19 cellular contexts compared by ENCODE assay signal in the genomic region with DNA sequence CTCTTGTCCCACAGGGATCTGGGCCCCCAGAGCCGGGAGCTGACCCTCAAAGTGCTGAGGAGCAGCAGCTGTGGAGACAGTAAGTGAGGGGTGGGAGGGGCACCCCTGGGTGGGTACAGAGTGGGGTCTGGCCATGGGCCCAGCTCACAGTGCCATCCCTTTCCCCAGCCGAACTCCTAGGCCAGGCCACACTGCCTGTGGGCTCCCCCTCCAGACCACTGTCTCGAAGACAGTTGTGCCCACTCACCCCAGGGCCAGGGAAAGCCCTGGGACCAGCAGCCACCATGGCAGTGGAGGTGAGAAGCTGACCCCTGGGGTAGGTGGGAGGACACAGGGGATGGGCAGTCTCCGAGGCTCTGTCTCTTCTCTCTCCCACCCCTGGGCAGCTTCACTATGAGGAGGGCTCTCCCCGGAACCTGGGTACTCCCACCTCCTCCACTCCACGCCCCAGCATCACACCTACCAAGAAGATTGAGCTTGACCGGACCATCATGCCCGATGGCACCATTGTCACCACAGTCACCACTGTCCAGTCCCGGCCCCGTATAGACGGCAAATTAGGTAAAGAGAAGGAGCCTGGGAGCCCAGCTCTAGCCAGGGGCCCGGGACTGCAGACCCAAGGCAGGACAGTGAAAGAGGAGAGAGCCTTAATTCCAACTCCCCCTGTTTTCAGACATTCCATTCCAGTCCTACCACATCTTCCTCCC. TPM values are rescaled to one million over a fixed set of nuclear protein-coding genes. Genes with fewer than 3 reads are reported as not detected.
DNase-seq lines count a peak whose midpoint lies in the region; ATAC-seq lines count a peak whose summit lies in the region.
"Had no signal": no experiment of that assay in that cellular context is flagged by ENCODE, and none has a peak within 500 bp of the region (broad histone marks: within the 10 kb centered on the region; RNA-seq: fewer than 3 reads in every experiment).

No MANE protein-coding gene starts in this region.

- peaks cover 48% of the 10 kb centered on the region for H3K4me1 Mint-ChIP-seq in activated CD4-positive, alpha-beta memory T cell treated with anti-CD3 and anti-CD28 coated beads for 36 hours (ENCODE audit: low read depth)
- peaks cover 47% of the 10 kb centered on the region for H3K4me1 Mint-ChIP-seq in activated CD4-positive, alpha-beta memory T cell treated with anti-CD3 and anti-CD28 coated beads, Interleukin-2, amount 10 ng/mL, durations not matched to agents 7 days and 5 days
- peaks cover 41% of the 10 kb centered on the region for H3K4me1 Mint-ChIP-seq in central memory CD8-positive, alpha-beta T cell
- H3K4me1 Mint-ChIP-seq in stimulated activated effector memory CD8-positive, alpha-beta T cell treated with anti-CD3 and anti-CD28 coated beads, Interleukin-12 subunit alpha, Interleukin-12 subunit beta, amount 100 ng/mL, for 72 hours: peaks cover 39% of the 10 kb centered on the region

- H3K4me3 Mint-ChIP-seq in activated CD4-positive, alpha-beta memory T cell treated with anti-CD3 and anti-CD28 coated beads for 36 hours: no peak overlapping the region
- no peak overlapping the region for H3K4me3 Mint-ChIP-seq in activated CD4-positive, alpha-beta memory T cell treated with anti-CD3 and anti-CD28 coated beads, Interleukin-2, amount 10 ng/mL, durations not matched to agents 7 days and 5 days
- no peak overlapping the region for H3K4me3 Mint-ChIP-seq in central memory CD8-positive, alpha-beta T cell
- H3K4me3 Mint-ChIP-seq in stimulated activated effector memory CD8-positive, alpha-beta T cell treated with anti-CD3 and anti-CD28 coated beads, Interleukin-12 subunit alpha, Interleukin-12 subunit beta, amount 100 ng/mL, for 72 hours: no peak overlapping the region
- H3K4me3 Mint-ChIP-seq: CD8-positive, alpha-beta T cell had no signal

- POLR2A ChIA-PET in activated CD4-positive, alpha-beta memory T cell treated with anti-CD3 and anti-CD28 coated beads for 36 hours (lab: Charles Lee): interaction anchor here (1.5 to 2.0 kb wide), 2 partner anchors 10 to 18 kb away, joined by 3 to 7 read pairs; no protein-coding TSS in a partner anchor
- POLR2A ChIA-PET in activated CD4-positive, alpha-beta memory T cell treated with anti-CD3 and anti-CD28 coated beads, Interleukin-2, amount 10 ng/mL, durations not matched to agents 7 days and 5 days (lab: Charles Lee): interaction anchor here (0.8 to 8.1 kb wide), 4 partner anchors 8 to 56 kb away, joined by 3 to 219 read pairs (median 44); a partner anchor contains a TSS

- no peaks in the 10 kb centered on the region for H3K9me3 Mint-ChIP-seq in activated CD4-positive, alpha-beta memory T cell treated with anti-CD3 and anti-CD28 coated beads for 36 hours
- no peaks in the 10 kb centered on the region for H3K9me3 Mint-ChIP-seq in activated CD4-positive, alpha-beta memory T cell treated with anti-CD3 and anti-CD28 coated beads, Interleukin-2, amount 10 ng/mL, durations not matched to agents 7 days and 5 days
- H3K9me3 Mint-ChIP-seq in central memory CD8-positive, alpha-beta T cell: no peaks in the 10 kb centered on the region
- H3K9me3 Mint-ChIP-seq in stimulated activated effector memory CD8-positive, alpha-beta T cell treated with anti-CD3 and anti-CD28 coated beads, Interleukin-12 subunit alpha, Interleukin-12 subunit beta, amount 100 ng/mL, for 72 hours: no peaks in the 10 kb centered on the region
- H3K9me3 Mint-ChIP-seq: CD8-positive, alpha-beta T cell had no signal

- ATAC-seq in Right ventricle myocardium inferior (no peak), left cardiac atrium (no peak)
- no peak for ATAC-seq in central memory CD8-positive, alpha-beta T cell (replicated peaks; ENCODE audit: extremely low read depth, poor library complexity, severe bottlenecking)
- no peak for ATAC-seq in stimulated activated effector memory CD8-positive, alpha-beta T cell treated with anti-CD3 and anti-CD28 coated beads, Interleukin-12 subunit alpha, Interleukin-12 subunit beta, amount 100 ng/mL, for 72 hours
- ATAC-seq: CD8-positive, alpha-beta T cell had no signal

- DNase-seq in activated CD4-positive, alpha-beta memory T cell treated with anti-CD3 and anti-CD28 coated beads for 36 hours: no peak
- DNase-seq in activated CD4-positive, alpha-beta memory T cell treated with anti-CD3 and anti-CD28 coated beads, Interleukin-2, amount 10 ng/mL, durations not matched to agents 7 days and 5 days: no peak
- peak; percentile 53 for DNase-seq in Right ventricle myocardium inferior (ENCODE audit: missing footprints)
- DNase-seq in left cardiac atrium: no peak
- DNase-seq in central memory CD8-positive, alpha-beta T cell (ENCODE audit: low spot score in 2 of 2): no peak
- no peak for DNase-seq in stimulated activated effector memory CD8-positive, alpha-beta T cell treated with anti-CD3 and anti-CD28 coated beads, Interleukin-12 subunit alpha, Interleukin-12 subunit beta, amount 100 ng/mL, for 72 hours (ENCODE audit: low spot score in 2 of 2)
- DNase-seq in nucleus accumbens (lab: John Stamatoyannopoulos, UW): no peak
- no peak for DNase-seq in dedifferentiated amniotic fluid mesenchymal stem cell (ENCODE audit: extremely low spot score)
- DNase-seq: BE2C; Calu3; CD8-positive, alpha-beta T cell; GF-D8; MM.1S; NCI-H1092; NCI-H1436 treated with DMSO at 0.1 percent for 48 hours; NCI-H2029; NCI-H345; NCI-H526; PC-9 had no signal

- CTCF ChIA-PET in activated CD4-positive, alpha-beta memory T cell treated with anti-CD3 and anti-CD28 coated beads for 36 hours (lab: Charles Lee): interaction anchor here (0.6 to 1.2 kb wide), 2 partner anchors 13 to 209 kb away, joined by 3 to 4 read pairs; no protein-coding TSS in a partner anchor
- CTCF ChIA-PET in activated CD4-positive, alpha-beta memory T cell treated with anti-CD3 and anti-CD28 coated beads, Interleukin-2, amount 10 ng/mL, durations not matched to agents 7 days and 5 days (lab: Charles Lee): interaction anchor here (1.2 to 1.9 kb wide), 2 partner anchors 10 to 84 kb away, joined by 3 to 5 read pairs; a partner anchor contains a TSS

- peaks cover 31% of the 10 kb centered on the region for H3K36me3 Mint-ChIP-seq in activated CD4-positive, alpha-beta memory T cell treated with anti-CD3 and anti-CD28 coated beads for 36 hours
- peaks cover 69% of the 10 kb centered on the region for H3K36me3 Mint-ChIP-seq in activated CD4-positive, alpha-beta memory T cell treated with anti-CD3 and anti-CD28 coated beads, Interleukin-2, amount 10 ng/mL, durations not matched to agents 7 days and 5 days (ENCODE audit: low read depth)
- H3K36me3 Mint-ChIP-seq in central memory CD8-positive, alpha-beta T cell (ENCODE audit: insufficient read depth): peaks cover 28% of the 10 kb centered on the region
- H3K36me3 Mint-ChIP-seq in stimulated activated effector memory CD8-positive, alpha-beta T cell treated with anti-CD3 and anti-CD28 coated beads, Interleukin-12 subunit alpha, Interleukin-12 subunit beta, amount 100 ng/mL, for 72 hours: peaks cover 66% of the 10 kb centered on the region

- no peaks in the 10 kb centered on the region for H3K27me3 Mint-ChIP-seq in activated CD4-positive, alpha-beta memory T cell treated with anti-CD3 and anti-CD28 coated beads for 36 hours
- H3K27me3 Mint-ChIP-seq in activated CD4-positive, alpha-beta memory T cell treated with anti-CD3 and anti-CD28 coated beads, Interleukin-2, amount 10 ng/mL, durations not matched to agents 7 days and 5 days: no peaks in the 10 kb centered on the region
- no peaks in the 10 kb centered on the region for H3K27me3 Mint-ChIP-seq in central memory CD8-positive, alpha-beta T cell

- intact Hi-C loops in activated CD4-positive, alpha-beta memory T cell treated with anti-CD3 and anti-CD28 coated beads for 36 hours (cut with micrococcal nuclease): no loop called here
- intact Hi-C loops in Right ventricle myocardium inferior (cut with DNase I) (no loop called here), left cardiac atrium (cut with DNase I) (no loop called here)

- peak overlapping the region; percentile 44 for H3K27ac Mint-ChIP-seq in activated CD4-positive, alpha-beta memory T cell treated with anti-CD3 and anti-CD28 coated beads for 36 hours
- no peak overlapping the region for H3K27ac Mint-ChIP-seq in activated CD4-positive, alpha-beta memory T cell treated with anti-CD3 and anti-CD28 coated beads, Interleukin-2, amount 10 ng/mL, durations not matched to agents 7 days and 5 days
- H3K27ac Mint-ChIP-seq in central memory CD8-positive, alpha-beta T cell (ENCODE audit: low read depth): peak overlapping the region; percentile 20
- H3K27ac Mint-ChIP-seq in stimulated activated effector memory CD8-positive, alpha-beta T cell treated with anti-CD3 and anti-CD28 coated beads, Interleukin-12 subunit alpha, Interleukin-12 subunit beta, amount 100 ng/mL, for 72 hours: peak overlapping the region; percentile 5
- H3K27ac Mint-ChIP-seq: CD8-positive, alpha-beta T cell had no signal

RNA-seq across cellular contexts. Expression of a gene that starts 5.3 kb away (rescaled TPM):
- total RNA-seq in activated CD4-positive, alpha-beta memory T cell treated with anti-CD3 and anti-CD28 coated beads for 36 hours: 10 to 100 TPM; 23.6 to 25.2 TPM
- 10 to 100 TPM; 28.5 to 29.2 TPM for total RNA-seq in activated CD4-positive, alpha-beta memory T cell treated with anti-CD3 and anti-CD28 coated beads, Interleukin-2, amount 10 ng/mL, durations not matched to agents 7 days and 5 days
- total RNA-seq in Right ventricle myocardium inferior (11.8 TPM), left cardiac atrium (1 to 10 TPM; 8.7 to 9.3 TPM)

RNA-seq across cellular contexts. Expression of a gene that starts 8.9 kb away (rescaled TPM):
- 10 to 100 TPM; 22.3 to 24.3 TPM for total RNA-seq in activated CD4-positive, alpha-beta memory T cell treated with anti-CD3 and anti-CD28 coated beads for 36 hours
- 10 to 100 TPM; 36.6 to 36.7 TPM for total RNA-seq in activated CD4-positive, alpha-beta memory T cell treated with anti-CD3 and anti-CD28 coated beads, Interleukin-2, amount 10 ng/mL, durations not matched to agents 7 days and 5 days
- total RNA-seq in Right ventricle myocardium inferior: 13.0 TPM
- total RNA-seq in left cardiac atrium: 10 to 100 TPM; 12.9 to 17.5 TPM

RNA-seq across cellular contexts. Expression of a gene that starts 10.8 kb away (rescaled TPM):
- total RNA-seq in activated CD4-positive, alpha-beta memory T cell treated with anti-CD3 and anti-CD28 coated beads for 36 hours: 10 to 100 TPM; 64.4 to 66.9 TPM
- total RNA-seq in activated CD4-positive, alpha-beta memory T cell treated with anti-CD3 and anti-CD28 coated beads, Interleukin-2, amount 10 ng/mL, durations not matched to agents 7 days and 5 days: 10 to 100 TPM; 57.3 to 58.4 TPM
- 21.1 TPM for total RNA-seq in Right ventricle myocardium inferior
- 10 to 100 TPM; 25.9 to 27.7 TPM for total RNA-seq in left cardiac atrium

RNA-seq across cellular contexts. Expression of a gene that starts 27.8 kb away (rescaled TPM):
- 10 to 100 TPM; 31.2 to 33.8 TPM for total RNA-seq in activated CD4-positive, alpha-beta memory T cell treated with anti-CD3 and anti-CD28 coated beads for 36 hours
- 10 to 100 TPM; 17.3 to 18.8 TPM for total RNA-seq in activated CD4-positive, alpha-beta memory T cell treated with anti-CD3 and anti-CD28 coated beads, Interleukin-2, amount 10 ng/mL, durations not matched to agents 7 days and 5 days
- total RNA-seq in Right ventricle myocardium inferior: 22.8 TPM
- total RNA-seq in left cardiac atrium: 10 to 100 TPM; 19.8 to 23.2 TPM

RNA-seq across cellular contexts. Expression of a gene that starts 36.4 kb away (rescaled TPM):
- total RNA-seq in activated CD4-positive, alpha-beta memory T cell treated with anti-CD3 and anti-CD28 coated beads for 36 hours: not detected
- total RNA-seq in activated CD4-positive, alpha-beta memory T cell treated with anti-CD3 and anti-CD28 coated beads, Interleukin-2, amount 10 ng/mL, durations not matched to agents 7 days and 5 days: not detected
- total RNA-seq in Right ventricle myocardium inferior: 1.3 TPM
- 1 to 10 TPM in 1 of 2 donors, under 1 TPM in 1; 0.68 to 1.8 TPM for total RNA-seq in left cardiac atrium
- total RNA-seq: Calu3; CD8-positive, alpha-beta T cell had no signal
